In the genomic region with DNA sequence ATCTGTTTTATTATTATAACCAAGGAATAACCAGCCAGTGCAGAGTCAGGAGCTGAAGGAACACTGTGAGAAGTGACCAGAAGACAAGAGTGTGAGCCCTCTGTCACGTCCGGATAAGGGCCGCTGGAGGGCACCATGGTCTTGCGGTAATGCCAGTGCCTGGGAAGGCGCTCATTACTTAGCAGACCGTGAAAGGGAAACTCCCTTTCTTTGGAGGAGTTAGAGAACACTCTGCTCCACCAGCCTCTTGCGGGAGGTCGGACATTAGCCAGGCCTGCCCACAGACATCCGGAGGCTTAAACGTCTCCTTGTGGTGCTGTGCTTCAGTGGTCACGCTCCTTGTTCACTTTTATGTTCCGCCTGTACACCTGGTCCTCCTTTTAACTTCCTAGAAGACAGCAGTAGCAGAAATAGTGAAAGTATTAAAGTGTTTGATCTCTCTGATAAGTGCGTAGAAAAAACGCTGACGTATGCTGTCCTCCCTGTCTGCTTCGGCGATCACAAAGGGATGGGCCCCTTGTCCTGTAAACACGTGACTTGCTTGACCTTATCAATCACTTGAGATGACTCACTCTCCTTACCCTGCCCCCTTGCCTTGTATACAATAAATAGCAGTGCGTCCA, we compare ENCODE assay signal across 9 cellular contexts.
DNase-seq lines count a peak whose midpoint lies in the region; ATAC-seq, FAIRE-seq and TF ChIP-seq lines count a peak whose summit lies in the region.
"Had no signal": no experiment of that assay in that cellular context is flagged by ENCODE, and none has a peak within 500 bp of the region (broad histone marks: within the 10 kb centered on the region; RNA-seq: fewer than 3 reads in every experiment).

No MANE protein-coding gene starts in this region.

- no peak overlapping the region for H3K4me3 ChIP-seq in endothelial cell of umbilical vein (replicated peaks in 1 of 3; ENCODE audit: insufficient read depth in 1 of 3, low read depth in 1 of 3, low read length in 3 of 3)
- no peak overlapping the region for H3K4me3 ChIP-seq in osteoblast (ENCODE audit: insufficient read depth, low read length)

- BruUV-seq in endothelial cell of umbilical vein (replicated peaks; lab: Mats Ljungman, UMichigan), result no TSS peak

- H3K4me2 ChIP-seq in endothelial cell of umbilical vein (ENCODE audit: insufficient read depth, low read length) (no peak overlapping the region), osteoblast (ENCODE audit: insufficient read depth, low read length) (no peak overlapping the region)

- no peak overlapping the region for H3K9ac ChIP-seq in endothelial cell of umbilical vein (replicated peaks; ENCODE audit: extremely low read depth, insufficient read depth, low read length)

- TF ChIP-seq CTCF in endothelial cell of umbilical vein (IDR thresholded peaks at IDR 0.05; ENCODE audit: extremely low read depth in 1 of 2, insufficient read depth in 1 of 2, low read depth in 1 of 2, low read length in 2 of 2) (peak in 1 of 2 donors; percentile 11), osteoblast (IDR thresholded peaks at IDR 0.05; ENCODE audit: extremely low read depth, low read depth, low read length) (no peak)

- H3K36me3 Mint-ChIP-seq in activated naive CD4-positive, alpha-beta T cell treated with anti-CD3 and anti-CD28 coated beads for 36 hours (ENCODE audit: low read depth), result no peaks in the 10 kb centered on the region
- no peaks in the 10 kb centered on the region for H3K36me3 Mint-ChIP-seq in activated T-cell treated with anti-CD3 and anti-CD28 coated beads, Interleukin-2, amount 50 U/mL, for 72 hours (ENCODE audit: insufficient read depth in 2 of 2)

- H2AFZ ChIP-seq in endothelial cell of umbilical vein (ENCODE audit: low read depth, low read length) (no peak overlapping the region), osteoblast (ENCODE audit: low read length) (no peak overlapping the region)

- no peaks in the 10 kb centered on the region for H3K4me1 Mint-ChIP-seq in activated naive CD4-positive, alpha-beta T cell treated with anti-CD3 and anti-CD28 coated beads for 36 hours (ENCODE audit: low read depth)
- H3K4me1 Mint-ChIP-seq in activated T-cell treated with anti-CD3 and anti-CD28 coated beads, Interleukin-2, amount 50 U/mL, for 72 hours (ENCODE audit: low read depth), result no peaks in the 10 kb centered on the region

- H4K20me1 ChIP-seq in endothelial cell of umbilical vein (replicated peaks; ENCODE audit: control insufficient read depth, extremely low read depth, insufficient read depth, low read length) (no peaks in the 10 kb centered on the region), osteoblast (ENCODE audit: insufficient read depth, low read length) (no peaks in the 10 kb centered on the region)

- intact Hi-C loops in endothelial cell of umbilical vein (cut with micrococcal nuclease), result no loop called here
- intact Hi-C loops in activated naive CD4-positive, alpha-beta T cell treated with anti-CD3 and anti-CD28 coated beads for 36 hours (cut with micrococcal nuclease), result no loop called here

- no peaks in the 10 kb centered on the region for H3K4me1 ChIP-seq in endothelial cell of umbilical vein (ENCODE audit: control insufficient read depth, extremely low read depth, insufficient read depth, low read length)
- peaks cover 9% of the 10 kb centered on the region for H3K4me1 ChIP-seq in osteoblast (ENCODE audit: insufficient read depth, low read length)

- DNase-seq in EH (ENCODE audit: low read depth) (peak; percentile 47), LHCN-M2 (ENCODE audit: low read depth) (peak; percentile 52), endothelial cell of umbilical vein (ENCODE audit: low read depth, low spot score) (peak; percentile 9), osteoblast (ENCODE audit: insufficient read length, low spot score, missing footprints) (peak; percentile 63), NCI-H526 treated with DMSO at 0.1 percent for 48 hours (lab: John Stamatoyannopoulos, UW) (no peak)
- no peak for DNase-seq in activated naive CD4-positive, alpha-beta T cell treated with anti-CD3 and anti-CD28 coated beads for 36 hours
- no peak for DNase-seq in activated T-cell treated with anti-CD3 and anti-CD28 coated beads, Interleukin-2, amount 50 U/mL, for 72 hours

- no peaks in the 10 kb centered on the region for H3K9me3 ChIP-seq in endothelial cell of umbilical vein (replicated peaks; ENCODE audit: control insufficient read depth, insufficient read depth, low read length)
- H3K9me3 ChIP-seq in osteoblast (ENCODE audit: low read depth, low read length), result no peaks in the 10 kb centered on the region

- TF ChIP-seq POLR2A in endothelial cell of umbilical vein (IDR thresholded peaks at IDR 0.05; ENCODE audit: low read depth, low read length), result no peak

- H3K79me2 ChIP-seq in endothelial cell of umbilical vein (ENCODE audit: control insufficient read depth, insufficient read depth, low read length), result no peaks in the 10 kb centered on the region
- no peaks in the 10 kb centered on the region for H3K79me2 ChIP-seq in osteoblast (ENCODE audit: insufficient read depth, low read length)

- H3K9me3 Mint-ChIP-seq in activated naive CD4-positive, alpha-beta T cell treated with anti-CD3 and anti-CD28 coated beads for 36 hours, result no peaks in the 10 kb centered on the region
- H3K9me3 Mint-ChIP-seq in activated T-cell treated with anti-CD3 and anti-CD28 coated beads, Interleukin-2, amount 50 U/mL, for 72 hours, result no peaks in the 10 kb centered on the region
- H3K9me3 Mint-ChIP-seq: activated T-helper 2 cell treated with anti-CD3 and anti-CD28 coated beads, Interferon-gamma antibody, Interleukin-2, Interleukin-4, amounts not matched to agents 10 μg/mL and 5 μg/mL and 100 μg/mL, durations not matched to agents 14 hours and 24 hours and 36 hours had no signal

- H3K9me1 ChIP-seq in endothelial cell of umbilical vein (replicated peaks; ENCODE audit: control insufficient read depth, extremely low read depth, insufficient read depth, low read length), result no peaks in the 10 kb centered on the region

- POLR2A ChIA-PET in endothelial cell of umbilical vein (lab: Charles Lee), result no interaction called here

- no peak overlapping the region for H3K27ac Mint-ChIP-seq in activated naive CD4-positive, alpha-beta T cell treated with anti-CD3 and anti-CD28 coated beads for 36 hours
- H3K27ac Mint-ChIP-seq in activated T-cell treated with anti-CD3 and anti-CD28 coated beads, Interleukin-2, amount 50 U/mL, for 72 hours, result no peak overlapping the region
- H3K27ac Mint-ChIP-seq: activated T-helper 2 cell treated with anti-CD3 and anti-CD28 coated beads, Interferon-gamma antibody, Interleukin-2, Interleukin-4, amounts not matched to agents 10 μg/mL and 5 μg/mL and 100 μg/mL, durations not matched to agents 14 hours and 24 hours and 36 hours had no signal

- H3K4me3 Mint-ChIP-seq in activated naive CD4-positive, alpha-beta T cell treated with anti-CD3 and anti-CD28 coated beads for 36 hours, result no peak overlapping the region
- no peak overlapping the region for H3K4me3 Mint-ChIP-seq in activated T-cell treated with anti-CD3 and anti-CD28 coated beads, Interleukin-2, amount 50 U/mL, for 72 hours

- H3K27me3 ChIP-seq in endothelial cell of umbilical vein (ENCODE audit: control insufficient read depth in 2 of 2, insufficient read depth in 2 of 2, low read length in 2 of 2) (no peaks in the 10 kb centered on the region), osteoblast (ENCODE audit: insufficient read depth, low read length) (no peaks in the 10 kb centered on the region)

- CTCF ChIA-PET in endothelial cell of umbilical vein (lab: Charles Lee), result interaction anchor here (1.0 to 2.1 kb wide), 3 partner anchors 426 to 754 kb away, joined by 3 to 7 read pairs (median 3); a partner anchor contains a TSS
- CTCF ChIA-PET in activated naive CD4-positive, alpha-beta T cell treated with anti-CD3 and anti-CD28 coated beads for 36 hours (lab: Charles Lee), result no interaction called here

- H3K27ac ChIP-seq in endothelial cell of umbilical vein (ENCODE audit: insufficient read depth, low read depth, low read length), result no peak overlapping the region
- no peak overlapping the region for H3K27ac ChIP-seq in osteoblast (ENCODE audit: low read depth, low read length)

- no peaks in the 10 kb centered on the region for H3K27me3 Mint-ChIP-seq in activated naive CD4-positive, alpha-beta T cell treated with anti-CD3 and anti-CD28 coated beads for 36 hours (ENCODE audit: low read depth)
- no peaks in the 10 kb centered on the region for H3K27me3 Mint-ChIP-seq in activated T-cell treated with anti-CD3 and anti-CD28 coated beads, Interleukin-2, amount 50 U/mL, for 72 hours (ENCODE audit: low read depth)

- dilution Hi-C loops in endothelial cell of umbilical vein (cut with MboI; ENCODE audit: extremely low pct_ligation_motif_present, low sequenced_read_pairs), result no loop called here

- ATAC-seq in HG03280 (IDR thresholded peaks at IDR 0.05; ENCODE audit: unreplicated experiment), result no peak
- ATAC-seq in activated T-cell treated with anti-CD3 and anti-CD28 coated beads, Interleukin-2, amount 50 U/mL, for 72 hours (replicated peaks in 1 of 2), result no peak

- FAIRE-seq in endothelial cell of umbilical vein (lab: Jason Lieb, UNC), result peak; percentile 40

- H3K36me3 ChIP-seq in endothelial cell of umbilical vein (ENCODE audit: control insufficient read depth in 2 of 2, extremely low read depth in 1 of 2, insufficient read depth in 2 of 2, low read length in 2 of 2) (no peaks in the 10 kb centered on the region), osteoblast (ENCODE audit: insufficient read depth, low read length) (no peaks in the 10 kb centered on the region)

TF ChIP-seq in endothelial cell of umbilical vein, 7 proteins besides CTCF, POLR2A, EP300 and RAD21:
- TF ChIP-seq JUN (IDR thresholded peaks at IDR 0.05; ENCODE audit: borderline replicate concordance, insufficient read depth, insufficient read length, low read depth), result no peak
- no peak for TF ChIP-seq MYC (IDR thresholded peaks at IDR 0.05; ENCODE audit: low read depth, low read length)
- TF ChIP-seq POLR2AphosphoS5 (IDR thresholded peaks at IDR 0.05; ENCODE audit: insufficient read depth, low read depth, low read length), result no peak
- no peak for TF ChIP-seq EZH2 (IDR thresholded peaks at IDR 0.05; ENCODE audit: borderline replicate concordance, low read depth, low read length, severe bottlenecking)
- TF ChIP-seq, protein P1, sequence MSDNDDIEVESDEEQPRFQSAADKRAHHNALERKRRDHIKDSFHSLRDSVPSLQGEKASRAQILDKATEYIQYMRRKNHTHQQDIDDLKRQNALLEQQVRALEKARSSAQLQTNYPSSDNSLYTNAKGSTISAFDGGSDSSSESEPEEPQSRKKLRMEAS (IDR thresholded peaks at IDR 0.05; ENCODE audit: insufficient read depth, insufficient read length), result no peak
- TF ChIP-seq GATA2 (IDR thresholded peaks at IDR 0.05; ENCODE audit: insufficient read depth, insufficient read length, low read depth, low read length), result no peak
- no peak for TF ChIP-seq FOS (IDR thresholded peaks at IDR 0.05; ENCODE audit: borderline replicate concordance, insufficient read depth, low read length)

Comparison
In these comparisons a context has a peak if more than half of its experiments do, and no peak if none do; other contexts are left out.
1. DNase-seq: peak in EH (single experiment), LHCN-M2 (single experiment), endothelial cell of umbilical vein (single experiment) and osteoblast (single experiment); none in activated naive CD4-positive, alpha-beta T cell treated with anti-CD3 and anti-CD28 coated beads for 36 hours (single experiment), activated T-cell treated with anti-CD3 and anti-CD28 coated beads, Interleukin-2, amount 50 U/mL, for 72 hours (0 of 2) and NCI-H526 treated with DMSO at 0.1 percent for 48 hours (single experiment).